1 cellular context compared by ENCODE assay signal in genomic region chr5:129118405-129118804, GRCh38.
TF ChIP-seq lines count a peak whose summit lies in the region.

No MANE protein-coding gene starts in this region.

TF ChIP-seq in HepG2, 621 proteins besides CTCF, POLR2A, EP300 and RAD21 (continued from another document):
- no peak for TF ChIP-seq ZNF142 (CRISPR knock-in tag; IDR thresholded peaks at IDR 0.05)
